ENCODE assay signal across 13 cellular contexts in genomic region chr2:74423226-74424095, GRCh38. TPM values are rescaled to one million over a fixed set of nuclear protein-coding genes. Genes with fewer than 3 reads are reported as not detected.
DNase-seq lines count a peak whose midpoint lies in the region; ATAC-seq, FAIRE-seq and TF ChIP-seq lines count a peak whose summit lies in the region.
"Had no signal": no experiment of that assay in that cellular context is flagged by ENCODE, and none has a peak within 500 bp of the region (broad histone marks: within the 10 kb centered on the region; RNA-seq: fewer than 3 reads in every experiment).

No MANE protein-coding gene starts in this region.

- peak in 1 of 2 experiments; percentile 43; a peak in 3 of 4 replicates for TF ChIP-seq POLR2A in HepG2 (IDR thresholded peaks at IDR 0.05; ENCODE audit: insufficient read depth in 1 of 2, low read depth in 2 of 2, low read length in 2 of 2)

- TF ChIP-seq RAD21 in HepG2 (CRISPR knock-in tag; IDR thresholded peaks at IDR 0.05), result no peak

- no peaks in the 10 kb centered on the region for H3K9me3 Mint-ChIP-seq in stimulated activated naive CD8-positive, alpha-beta T cell treated with anti-CD3 and anti-CD28 coated beads, Interleukin-15, Interleukin-2, amounts not matched to agents 100 ng/mL and 50 ng/mL, for 24 hours
- no peaks in the 10 kb centered on the region for H3K9me3 Mint-ChIP-seq in activated T-helper 17 cell treated with anti-CD3 and anti-CD28 coated beads, Interleukin-2, amount 50 U/mL, for 72 hours
- no peaks in the 10 kb centered on the region for H3K9me3 Mint-ChIP-seq in type B pancreatic cell

- 84% methylated on average over 9 of the region's 9 CpGs for WGBS in HepG2 (ENCODE audit: low lambda C conversion rate)

- no peak overlapping the region for H3K27ac Mint-ChIP-seq in stimulated activated naive CD8-positive, alpha-beta T cell treated with anti-CD3 and anti-CD28 coated beads, Interleukin-15, Interleukin-2, amounts not matched to agents 100 ng/mL and 50 ng/mL, for 24 hours
- H3K27ac Mint-ChIP-seq in activated T-helper 17 cell treated with anti-CD3 and anti-CD28 coated beads, Interleukin-2, amount 50 U/mL, for 72 hours, result peak overlapping the region; percentile 98
- H3K27ac Mint-ChIP-seq in type B pancreatic cell, result peak overlapping the region; percentile 5

- POLR2A ChIA-PET in HepG2 (lab: Yijun Ruan, JAX), result interaction anchor here (1.2 to 9.5 kb wide), 6 partner anchors 10 to 36 kb away, joined by 3 to 272 read pairs (median 9); partner anchors contain the start of genes RTKN and WBP1

- no peaks in the 10 kb centered on the region for H3K9me3 ChIP-seq in HepG2 (ENCODE audit: low read length)

- peaks cover 16% of the 10 kb centered on the region for H3K36me3 Mint-ChIP-seq in stimulated activated naive CD8-positive, alpha-beta T cell treated with anti-CD3 and anti-CD28 coated beads, Interleukin-15, Interleukin-2, amounts not matched to agents 100 ng/mL and 50 ng/mL, for 24 hours (ENCODE audit: low read depth)
- peaks cover 46% of the 10 kb centered on the region for H3K36me3 Mint-ChIP-seq in activated T-helper 17 cell treated with anti-CD3 and anti-CD28 coated beads, Interleukin-2, amount 50 U/mL, for 72 hours (ENCODE audit: low read depth)
- H3K36me3 Mint-ChIP-seq in type B pancreatic cell, result peaks cover 9% of the 10 kb centered on the region

- intact Hi-C loops in HepG2 (cut with micrococcal nuclease; ENCODE audit: unreplicated experiment), result loop anchor here (2.0 kb wide), 1 partner anchor 41 kb away; the partner anchor contains the start of gene MOGS

- H3K79me2 ChIP-seq in HepG2 (ENCODE audit: insufficient read depth, low read length), result no peaks in the 10 kb centered on the region

- H3K4me3 Mint-ChIP-seq in stimulated activated naive CD8-positive, alpha-beta T cell treated with anti-CD3 and anti-CD28 coated beads, Interleukin-15, Interleukin-2, amounts not matched to agents 100 ng/mL and 50 ng/mL, for 24 hours, result peak overlapping the region; percentile 92
- H3K4me3 Mint-ChIP-seq in activated T-helper 17 cell treated with anti-CD3 and anti-CD28 coated beads, Interleukin-2, amount 50 U/mL, for 72 hours, result peak overlapping the region; percentile 97
- H3K4me3 Mint-ChIP-seq in type B pancreatic cell, result peak overlapping the region; percentile 96

- H2AFZ ChIP-seq in HepG2 (ENCODE audit: low read length), result no peak overlapping the region

- TF ChIP-seq EP300 in HepG2 (IDR thresholded peaks at IDR 0.05; ENCODE audit: low read depth in 2 of 2, low read length in 2 of 2), result no peak
- no peak for TF ChIP-seq EP300 in HepG2 (CRISPR knock-in tag; IDR thresholded peaks at IDR 0.05; ENCODE audit: borderline replicate concordance)

- H3K27me3 Mint-ChIP-seq in stimulated activated naive CD8-positive, alpha-beta T cell treated with anti-CD3 and anti-CD28 coated beads, Interleukin-15, Interleukin-2, amounts not matched to agents 100 ng/mL and 50 ng/mL, for 24 hours, result no peaks in the 10 kb centered on the region
- H3K27me3 Mint-ChIP-seq in activated T-helper 17 cell treated with anti-CD3 and anti-CD28 coated beads, Interleukin-2, amount 50 U/mL, for 72 hours, result no peaks in the 10 kb centered on the region
- H3K27me3 Mint-ChIP-seq in type B pancreatic cell, result peaks cover 2% of the 10 kb centered on the region

- peaks cover 15 to 37% of the 10 kb centered on the region in 2 experiments for H3K36me3 ChIP-seq in HepG2 (replicated peaks in 1 of 2; ENCODE audit: control insufficient read depth in 1 of 2, insufficient read depth in 2 of 2, low read length in 2 of 2)
- peaks cover 25% of the 10 kb centered on the region for H3K36me3 ChIP-seq in brain microvascular endothelial cell (replicated peaks)

- CTCF ChIA-PET in HepG2 (lab: Yijun Ruan, JAX; ENCODE audit: low intra/inter-chr PET ratio, low total read pairs), result no interaction called here

- H3K27ac ChIP-seq in HepG2 (ENCODE audit: extremely low read length, insufficient read depth, low read length), result no peak overlapping the region
- H3K27ac ChIP-seq in brain microvascular endothelial cell, result no peak overlapping the region

- in situ Hi-C loops in HepG2 (cut with HindIII; ENCODE audit: extremely low pct_ligation_motif_present, low pct_unique_long_range_greater_than_20kb), result no loop called here
- in situ Hi-C loops in brain microvascular endothelial cell (cut with HindIII; ENCODE audit: low pct_ligation_motif_present, low sequenced_read_pairs), result no loop called here

- H3K9ac ChIP-seq in HepG2 (ENCODE audit: insufficient read depth, low read depth, low read length), result no peak overlapping the region

- H3K4me2 ChIP-seq in HepG2 (ENCODE audit: low read depth, low read length), result no peak overlapping the region

- H4K20me1 ChIP-seq in HepG2 (ENCODE audit: insufficient read depth, low read length), result peaks cover 15% of the 10 kb centered on the region; the same call in 1 of the 2 replicates

- ATAC-seq in stimulated activated naive CD8-positive, alpha-beta T cell treated with anti-CD3 and anti-CD28 coated beads, Interleukin-15, Interleukin-2, amounts not matched to agents 100 U/mL and 50 U/mL, for 24 hours, result no peak
- ATAC-seq in activated T-helper 17 cell treated with anti-CD3 and anti-CD28 coated beads, Interleukin-2, amount 50 U/mL, for 72 hours (replicated peaks), result no peak
- no peak for ATAC-seq in HepG2
- ATAC-seq: left colon had no signal

- TF ChIP-seq CTCF in HepG2 (CRISPR knock-in tag; IDR thresholded peaks at IDR 0.05) (no peak), type B pancreatic cell (conservative IDR thresholded peaks at IDR 0.05) (no peak), brain microvascular endothelial cell (IDR thresholded peaks at IDR 0.05; ENCODE audit: low read depth, low read length, missing control alignments) (no peak)

- no TSS peak for BruUV-seq in HepG2 (replicated peaks; lab: Mats Ljungman, UMichigan)

- peaks cover 24% of the 10 kb centered on the region for H3K4me1 Mint-ChIP-seq in stimulated activated naive CD8-positive, alpha-beta T cell treated with anti-CD3 and anti-CD28 coated beads, Interleukin-15, Interleukin-2, amounts not matched to agents 100 ng/mL and 50 ng/mL, for 24 hours (ENCODE audit: low read depth)
- H3K4me1 Mint-ChIP-seq in activated T-helper 17 cell treated with anti-CD3 and anti-CD28 coated beads, Interleukin-2, amount 50 U/mL, for 72 hours, result peaks cover 18% of the 10 kb centered on the region
- peaks cover 14% of the 10 kb centered on the region for H3K4me1 Mint-ChIP-seq in type B pancreatic cell (ENCODE audit: unreplicated experiment)

- H3K4me3 ChIP-seq in HepG2 (replicated peaks in 1 of 3; ENCODE audit: insufficient read depth in 1 of 3, low read depth in 2 of 3, low read length in 3 of 3) (no peak overlapping the region), brain microvascular endothelial cell (ENCODE audit: low read depth, low read length) (no peak overlapping the region)

- H3K4me1 ChIP-seq in HepG2 (ENCODE audit: insufficient read depth, low read length), result peaks cover 74% of the 10 kb centered on the region

- FAIRE-seq in HepG2 (lab: Jason Lieb, UNC), result no peak
- no peak for FAIRE-seq in GM19239 (lab: Jason Lieb, UNC)

- H3K27me3 ChIP-seq in HepG2 (ENCODE audit: control insufficient read depth in 1 of 2, insufficient read depth in 2 of 2, low read length in 2 of 2) (peaks cover 0 to 7% of the 10 kb centered on the region in 2 experiments; a peak in 1 of 5 replicates), brain microvascular endothelial cell (replicated peaks) (no peaks in the 10 kb centered on the region)

- no peak for DNase-seq in stimulated activated naive CD8-positive, alpha-beta T cell treated with anti-CD3 and anti-CD28 coated beads, Interleukin-15, Interleukin-2, amounts not matched to agents 100 U/mL and 50 U/mL, for 24 hours
- DNase-seq in HepG2 (ENCODE audit: low spot score) (no peak), type B pancreatic cell (ENCODE audit: extremely low spot score, unreplicated experiment) (no peak), NCI-H1105 (lab: John Stamatoyannopoulos, UW) (no peak), GM19239 (ENCODE audit: insufficient read length, low spot score) (no peak), brain microvascular endothelial cell (no peak)
- DNase-seq: AML-193, DMS79 treated with DMSO at 0.1 percent for 48 hours, left colon, NCI-H187 treated with DMSO at 0.1 percent for 48 hours, NCI-H82 had no signal

RNA-seq across cellular contexts. Expression of gene WDR54, which starts 1.9 kb away (rescaled TPM):
- total RNA-seq in activated T-helper 17 cell treated with anti-CD3 and anti-CD28 coated beads, Interleukin-2, amount 50 U/mL, for 72 hours, result 100 to 1,000 TPM in 1 of 2 donors, 10 to 100 TPM in 1; 85.8 to 194 TPM
- total RNA-seq in HepG2 (2016; rRNA removed; fragmentation: Illumina TruSeq; extraction: Trizol) (1.3 and 2.0 TPM in 2 replicates), type B pancreatic cell (ENCODE audit: low replicate concordance) (10.0 and 41.7 TPM in 2 replicates)
- total RNA-seq in HepG2 (2016; cell fraction: cytosol; rRNA removed; fragmentation: Illumina TruSeq; extraction: Trizol; ENCODE audit: low read depth), result 1.5 TPM in 2 replicates
- total RNA-seq in HepG2 (2016; cell fraction: insoluble cytoplasmic fraction; rRNA removed; fragmentation: Illumina TruSeq; extraction: Trizol), result 1.4 and 1.6 TPM in 2 replicates
- 1.1 and 1.4 TPM in 2 replicates for total RNA-seq in HepG2 (2016; cell fraction: membrane; rRNA removed; fragmentation: Illumina TruSeq; extraction: Trizol)
- total RNA-seq in HepG2 (2016; cell fraction: nucleus; rRNA removed; fragmentation: Illumina TruSeq; extraction: Trizol), result 0.66 and 2.7 TPM in 2 replicates
- 12.4 and 17.3 TPM in 2 replicates for polyA plus RNA-seq in HepG2 (2011; rRNA removed)
- 12.3 and 28.2 TPM in 2 replicates for polyA plus RNA-seq in HepG2 (2011; cell fraction: cytosol; rRNA removed)
- 15.9 and 19.2 TPM in 2 replicates for polyA plus RNA-seq in HepG2 (2011; cell fraction: nucleus; rRNA removed)
- polyA plus RNA-seq in HepG2 (2012), result 12.9 and 25.5 TPM in 2 replicates
- 1.2 and 1.3 TPM in 2 replicates for polyA plus RNA-seq in HepG2 (2016; cell fraction: cytosol; fragmentation: Illumina TruSeq; extraction: Trizol; ENCODE audit: low read depth)
- 1.2 TPM in 2 replicates for polyA plus RNA-seq in HepG2 (2016; cell fraction: insoluble cytoplasmic fraction; fragmentation: Illumina TruSeq; extraction: Trizol; ENCODE audit: low read depth)
- polyA plus RNA-seq in HepG2 (2016; cell fraction: membrane; fragmentation: Illumina TruSeq; extraction: Trizol; ENCODE audit: low read depth), result 0.55 and 1.1 TPM in 2 replicates
- 1.7 and 1.8 TPM in 2 replicates for polyA plus RNA-seq in HepG2 (2016; cell fraction: nucleus; fragmentation: Illumina TruSeq; extraction: Trizol; ENCODE audit: insufficient read depth, low read depth)
- polyA minus RNA-seq in HepG2 (2011; rRNA and poly(A)+ RNA removed; ENCODE audit: low replicate concordance), result 40.5 and 150 TPM in 2 replicates
- 4.6 and 10.5 TPM in 2 replicates for polyA minus RNA-seq in HepG2 (2011; cell fraction: cytosol; rRNA and poly(A)+ RNA removed)
- 2.7 and 4.5 TPM in 2 replicates for polyA minus RNA-seq in HepG2 (2011; cell fraction: nucleus; rRNA and poly(A)+ RNA removed)

RNA-seq across cellular contexts. Expression of gene C2orf81, which starts 2.0 kb away (rescaled TPM):
- total RNA-seq in activated T-helper 17 cell treated with anti-CD3 and anti-CD28 coated beads, Interleukin-2, amount 50 U/mL, for 72 hours, result 1 to 10 TPM; 2.3 to 9.7 TPM
- total RNA-seq in HepG2 (2016; rRNA removed; fragmentation: Illumina TruSeq; extraction: Trizol) (0.13 and 0.15 TPM in 2 replicates), type B pancreatic cell (ENCODE audit: low replicate concordance) (2.9 and 10.4 TPM in 2 replicates)
- not detected in 2 replicates for total RNA-seq in HepG2 (2016; cell fraction: cytosol; rRNA removed; fragmentation: Illumina TruSeq; extraction: Trizol; ENCODE audit: low read depth)
- 0.09 TPM in 1 of 2 replicates, not detected in the other for total RNA-seq in HepG2 (2016; cell fraction: insoluble cytoplasmic fraction; rRNA removed; fragmentation: Illumina TruSeq; extraction: Trizol)
- not detected in 2 replicates for total RNA-seq in HepG2 (2016; cell fraction: membrane; rRNA removed; fragmentation: Illumina TruSeq; extraction: Trizol)
- 0.16 TPM in 1 of 2 replicates, not detected in the other for total RNA-seq in HepG2 (2016; cell fraction: nucleus; rRNA removed; fragmentation: Illumina TruSeq; extraction: Trizol)
- polyA plus RNA-seq in HepG2 (2011; rRNA removed), result 0.05 and 0.17 TPM in 2 replicates
- polyA plus RNA-seq in HepG2 (2011; cell fraction: cytosol; rRNA removed), result 0.12 and 0.13 TPM in 2 replicates
- polyA plus RNA-seq in HepG2 (2011; cell fraction: nucleus; rRNA removed), result 0.21 TPM in 2 replicates
- polyA plus RNA-seq in HepG2 (2012), result 0.13 TPM in 1 of 2 replicates, not detected in the other
- polyA plus RNA-seq in HepG2 (2016; cell fraction: cytosol; fragmentation: Illumina TruSeq; extraction: Trizol; ENCODE audit: low read depth), result not detected in 2 replicates
- 0.16 TPM in 1 of 2 replicates, not detected in the other for polyA plus RNA-seq in HepG2 (2016; cell fraction: insoluble cytoplasmic fraction; fragmentation: Illumina TruSeq; extraction: Trizol; ENCODE audit: low read depth)
- polyA plus RNA-seq in HepG2 (2016; cell fraction: membrane; fragmentation: Illumina TruSeq; extraction: Trizol; ENCODE audit: low read depth), result 0.24 and 0.29 TPM in 2 replicates
- polyA plus RNA-seq in HepG2 (2016; cell fraction: nucleus; fragmentation: Illumina TruSeq; extraction: Trizol; ENCODE audit: insufficient read depth, low read depth), result 0.35 TPM in 1 of 2 replicates, not detected in the other
- polyA minus RNA-seq in HepG2 (2011; rRNA and poly(A)+ RNA removed; ENCODE audit: low replicate concordance), result 0.49 and 0.58 TPM in 2 replicates
- not detected in 2 replicates for polyA minus RNA-seq in HepG2 (2011; cell fraction: cytosol; rRNA and poly(A)+ RNA removed)
- not detected in 2 replicates for polyA minus RNA-seq in HepG2 (2011; cell fraction: nucleus; rRNA and poly(A)+ RNA removed)

RNA-seq across cellular contexts. Expression of gene RTKN, which starts 18.3 kb away (rescaled TPM):
- total RNA-seq in activated T-helper 17 cell treated with anti-CD3 and anti-CD28 coated beads, Interleukin-2, amount 50 U/mL, for 72 hours, result 1 to 10 TPM; 1.2 to 3.1 TPM
- total RNA-seq in HepG2 (2016; rRNA removed; fragmentation: Illumina TruSeq; extraction: Trizol), result 107 and 159 TPM in 2 replicates
- total RNA-seq in HepG2 (2016; cell fraction: cytosol; rRNA removed; fragmentation: Illumina TruSeq; extraction: Trizol; ENCODE audit: low read depth), result 32.3 and 32.8 TPM in 2 replicates
- total RNA-seq in HepG2 (2016; cell fraction: insoluble cytoplasmic fraction; rRNA removed; fragmentation: Illumina TruSeq; extraction: Trizol), result 92.8 and 167 TPM in 2 replicates
- 71.3 and 83.2 TPM in 2 replicates for total RNA-seq in HepG2 (2016; cell fraction: membrane; rRNA removed; fragmentation: Illumina TruSeq; extraction: Trizol)
- 134 and 147 TPM in 2 replicates for total RNA-seq in HepG2 (2016; cell fraction: nucleus; rRNA removed; fragmentation: Illumina TruSeq; extraction: Trizol)
- 166 and 187 TPM in 2 replicates for polyA plus RNA-seq in HepG2 (2011; rRNA removed)
- 105 and 146 TPM in 2 replicates for polyA plus RNA-seq in HepG2 (2011; cell fraction: cytosol; rRNA removed)
- 693 and 745 TPM in 2 replicates for polyA plus RNA-seq in HepG2 (2011; cell fraction: nucleus; rRNA removed)
- 111 and 123 TPM in 2 replicates for polyA plus RNA-seq in HepG2 (2012)
- polyA plus RNA-seq in HepG2 (2016; cell fraction: cytosol; fragmentation: Illumina TruSeq; extraction: Trizol; ENCODE audit: low read depth), result 19.8 and 20.3 TPM in 2 replicates
- polyA plus RNA-seq in HepG2 (2016; cell fraction: insoluble cytoplasmic fraction; fragmentation: Illumina TruSeq; extraction: Trizol; ENCODE audit: low read depth), result 106 and 117 TPM in 2 replicates
- 48.0 and 54.9 TPM in 2 replicates for polyA plus RNA-seq in HepG2 (2016; cell fraction: membrane; fragmentation: Illumina TruSeq; extraction: Trizol; ENCODE audit: low read depth)
- 311 and 321 TPM in 2 replicates for polyA plus RNA-seq in HepG2 (2016; cell fraction: nucleus; fragmentation: Illumina TruSeq; extraction: Trizol; ENCODE audit: insufficient read depth, low read depth)
- polyA minus RNA-seq in HepG2 (2011; rRNA and poly(A)+ RNA removed; ENCODE audit: low replicate concordance), result 14.0 and 202 TPM in 2 replicates
- polyA minus RNA-seq in HepG2 (2011; cell fraction: cytosol; rRNA and poly(A)+ RNA removed), result 51.2 and 66.4 TPM in 2 replicates
- polyA minus RNA-seq in HepG2 (2011; cell fraction: nucleus; rRNA and poly(A)+ RNA removed), result 211 and 223 TPM in 2 replicates
- total RNA-seq in type B pancreatic cell (ENCODE audit: low replicate concordance), result 72.1 and 88.3 TPM in 2 replicates

RNA-seq across cellular contexts. Expression of gene INO80B, which starts 31.4 kb away (rescaled TPM):
- total RNA-seq in activated T-helper 17 cell treated with anti-CD3 and anti-CD28 coated beads, Interleukin-2, amount 50 U/mL, for 72 hours, result 10 to 100 TPM; 27.8 to 37.9 TPM
- total RNA-seq in HepG2 (2016; rRNA removed; fragmentation: Illumina TruSeq; extraction: Trizol) (10.0 and 14.5 TPM in 2 replicates), type B pancreatic cell (ENCODE audit: low replicate concordance) (30.2 and 40.5 TPM in 2 replicates)
- total RNA-seq in HepG2 (2016; cell fraction: cytosol; rRNA removed; fragmentation: Illumina TruSeq; extraction: Trizol; ENCODE audit: low read depth), result 5.0 and 7.0 TPM in 2 replicates
- 8.7 and 16.5 TPM in 2 replicates for total RNA-seq in HepG2 (2016; cell fraction: insoluble cytoplasmic fraction; rRNA removed; fragmentation: Illumina TruSeq; extraction: Trizol)
- 9.3 and 10.1 TPM in 2 replicates for total RNA-seq in HepG2 (2016; cell fraction: membrane; rRNA removed; fragmentation: Illumina TruSeq; extraction: Trizol)
- total RNA-seq in HepG2 (2016; cell fraction: nucleus; rRNA removed; fragmentation: Illumina TruSeq; extraction: Trizol), result 12.6 and 17.1 TPM in 2 replicates
- polyA plus RNA-seq in HepG2 (2011; rRNA removed), result 6.2 and 7.9 TPM in 2 replicates
- polyA plus RNA-seq in HepG2 (2011; cell fraction: cytosol; rRNA removed), result 4.5 and 4.9 TPM in 2 replicates
- polyA plus RNA-seq in HepG2 (2011; cell fraction: nucleus; rRNA removed), result 63.6 and 70.4 TPM in 2 replicates
- 13.1 and 14.4 TPM in 2 replicates for polyA plus RNA-seq in HepG2 (2012)
- polyA plus RNA-seq in HepG2 (2016; cell fraction: cytosol; fragmentation: Illumina TruSeq; extraction: Trizol; ENCODE audit: low read depth), result 4.5 and 5.4 TPM in 2 replicates
- polyA plus RNA-seq in HepG2 (2016; cell fraction: insoluble cytoplasmic fraction; fragmentation: Illumina TruSeq; extraction: Trizol; ENCODE audit: low read depth), result 15.4 and 15.7 TPM in 2 replicates
- 10.1 and 13.1 TPM in 2 replicates for polyA plus RNA-seq in HepG2 (2016; cell fraction: membrane; fragmentation: Illumina TruSeq; extraction: Trizol; ENCODE audit: low read depth)
- polyA plus RNA-seq in HepG2 (2016; cell fraction: nucleus; fragmentation: Illumina TruSeq; extraction: Trizol; ENCODE audit: insufficient read depth, low read depth), result 30.3 and 40.1 TPM in 2 replicates
- 2.5 and 7.3 TPM in 2 replicates for polyA minus RNA-seq in HepG2 (2011; rRNA and poly(A)+ RNA removed; ENCODE audit: low replicate concordance)
- polyA minus RNA-seq in HepG2 (2011; cell fraction: cytosol; rRNA and poly(A)+ RNA removed), result 1.3 TPM in 1 of 2 replicates, not detected in the other
- 14.5 and 22.5 TPM in 2 replicates for polyA minus RNA-seq in HepG2 (2011; cell fraction: nucleus; rRNA and poly(A)+ RNA removed)

RNA-seq across cellular contexts. Expression of gene WBP1, which starts 34.8 kb away (rescaled TPM):
- 10 to 100 TPM; 34.1 to 48.5 TPM for total RNA-seq in activated T-helper 17 cell treated with anti-CD3 and anti-CD28 coated beads, Interleukin-2, amount 50 U/mL, for 72 hours
- total RNA-seq in HepG2 (2016; rRNA removed; fragmentation: Illumina TruSeq; extraction: Trizol) (26.5 and 38.8 TPM in 2 replicates), type B pancreatic cell (ENCODE audit: low replicate concordance) (76.7 and 121 TPM in 2 replicates)
- total RNA-seq in HepG2 (2016; cell fraction: cytosol; rRNA removed; fragmentation: Illumina TruSeq; extraction: Trizol; ENCODE audit: low read depth), result 50.0 and 58.3 TPM in 2 replicates
- 27.8 and 36.5 TPM in 2 replicates for total RNA-seq in HepG2 (2016; cell fraction: insoluble cytoplasmic fraction; rRNA removed; fragmentation: Illumina TruSeq; extraction: Trizol)
- total RNA-seq in HepG2 (2016; cell fraction: membrane; rRNA removed; fragmentation: Illumina TruSeq; extraction: Trizol), result 61.3 and 76.9 TPM in 2 replicates
- 25.9 and 29.1 TPM in 2 replicates for total RNA-seq in HepG2 (2016; cell fraction: nucleus; rRNA removed; fragmentation: Illumina TruSeq; extraction: Trizol)
- polyA plus RNA-seq in HepG2 (2011; rRNA removed), result 85.7 and 107 TPM in 2 replicates
- 77.8 and 109 TPM in 2 replicates for polyA plus RNA-seq in HepG2 (2011; cell fraction: cytosol; rRNA removed)
- polyA plus RNA-seq in HepG2 (2011; cell fraction: nucleus; rRNA removed), result 406 and 434 TPM in 2 replicates
- 45.0 and 50.3 TPM in 2 replicates for polyA plus RNA-seq in HepG2 (2012)
- 82.9 and 90.6 TPM in 2 replicates for polyA plus RNA-seq in HepG2 (2016; cell fraction: cytosol; fragmentation: Illumina TruSeq; extraction: Trizol; ENCODE audit: low read depth)
- polyA plus RNA-seq in HepG2 (2016; cell fraction: insoluble cytoplasmic fraction; fragmentation: Illumina TruSeq; extraction: Trizol; ENCODE audit: low read depth), result 41.4 and 46.0 TPM in 2 replicates
- polyA plus RNA-seq in HepG2 (2016; cell fraction: membrane; fragmentation: Illumina TruSeq; extraction: Trizol; ENCODE audit: low read depth), result 87.2 and 99.7 TPM in 2 replicates
- polyA plus RNA-seq in HepG2 (2016; cell fraction: nucleus; fragmentation: Illumina TruSeq; extraction: Trizol; ENCODE audit: insufficient read depth, low read depth), result 71.0 and 71.7 TPM in 2 replicates
- 54.1 and 96.5 TPM in 2 replicates for polyA minus RNA-seq in HepG2 (2011; rRNA and poly(A)+ RNA removed; ENCODE audit: low replicate concordance)
- polyA minus RNA-seq in HepG2 (2011; cell fraction: cytosol; rRNA and poly(A)+ RNA removed), result 9.6 and 9.8 TPM in 2 replicates
- polyA minus RNA-seq in HepG2 (2011; cell fraction: nucleus; rRNA and poly(A)+ RNA removed), result 29.4 and 41.2 TPM in 2 replicates

Comparison
In these comparisons a context has a peak if more than half of its experiments do, and no peak if none do; other contexts are left out.
1. RNA of gene RTKN, which starts 18.3 kb away (total RNA-seq): 32.3 to 167 TPM in HepG2 and 72.1 to 88.3 TPM in type B pancreatic cell; 1.2 to 3.1 TPM in activated T-helper 17 cell treated with anti-CD3 and anti-CD28 coated beads, Interleukin-2, amount 50 U/mL, for 72 hours; every median in the first group is over 4 times any median in the second.
2. Peak in every context shown above with its lines, with median percentiles within 50 percentile points of each other: H3K4me3 Mint-ChIP-seq.